ENCODE assay signal across 17 cellular contexts in genomic region chr14:75139185-75139584, GRCh38. TPM values are rescaled to one million over a fixed set of nuclear protein-coding genes. Genes with fewer than 3 reads are reported as not detected.
DNase-seq lines count a peak whose midpoint lies in the region; ATAC-seq, FAIRE-seq and TF ChIP-seq lines count a peak whose summit lies in the region.
"Had no signal": no experiment of that assay in that cellular context is flagged by ENCODE, and none has a peak within 500 bp of the region (broad histone marks: within the 10 kb centered on the region; RNA-seq: fewer than 3 reads in every experiment).

No MANE protein-coding gene starts in this region.

- no peaks in the 10 kb centered on the region for H3K9me3 ChIP-seq in left ventricle myocardium inferior (replicated peaks)
- H3K9me3 ChIP-seq: tibial artery had no signal

- H3K9me3 Mint-ChIP-seq in activated B cell treated with CpG ODN at 0.5 μM for 24 hours: no peaks in the 10 kb centered on the region
- H3K9me3 Mint-ChIP-seq in naive B cell: no peaks in the 10 kb centered on the region
- H3K9me3 Mint-ChIP-seq: nephron had no signal

- CTCF ChIA-PET in activated B cell treated with CpG ODN at 0.5 μM for 24 hours (lab: Charles Lee): interaction anchor here (0.7 to 6.6 kb wide), 7 partner anchors 38 to 376 kb away, joined by 3 to 47 read pairs (median 6); no protein-coding TSS in a partner anchor

- H3K27me3 Mint-ChIP-seq in activated B cell treated with CpG ODN at 0.5 μM for 24 hours (no peaks in the 10 kb centered on the region), naive B cell (no peaks in the 10 kb centered on the region)

- peaks cover 41% of the 10 kb centered on the region for H3K4me1 ChIP-seq in left ventricle myocardium inferior

- H3K36me3 ChIP-seq in left ventricle myocardium inferior: peaks cover 16% of the 10 kb centered on the region

- H3K4me3 Mint-ChIP-seq in activated B cell treated with CpG ODN at 0.5 μM for 24 hours: peak overlapping the region; percentile 19
- peak overlapping the region in 5 of 8 donors; percentile 5 to 69 (median 47) for H3K4me3 Mint-ChIP-seq in naive B cell
- H3K4me3 Mint-ChIP-seq: nephron had no signal

- peak overlapping the region; percentile 54 for H3K27ac ChIP-seq in left ventricle myocardium inferior (replicated peaks)
- H3K27ac ChIP-seq: tibial artery had no signal

- intact Hi-C loops in left ventricle myocardium inferior (cut with micrococcal nuclease): loop anchor here (10.0 kb wide), 1 partner anchor 346 kb away; no protein-coding TSS in a partner anchor
- intact Hi-C loops in Right ventricle myocardium superior (cut with DNase I): no loop called here
- intact Hi-C loops in activated B cell treated with CpG ODN at 0.5 μM for 24 hours (cut with micrococcal nuclease): no loop called here

- no peaks in the 10 kb centered on the region for H3K27me3 ChIP-seq in left ventricle myocardium inferior (ENCODE audit: low read depth)
- H3K27me3 ChIP-seq: tibial artery had no signal

- no peak for FAIRE-seq in RCC 7860 (lab: Jason Lieb, UNC)

- ATAC-seq in Right ventricle myocardium superior (ENCODE audit: poor library complexity) (no peak), activated B cell treated with CpG ODN at 0.5 μM for 24 hours (ENCODE audit: low read depth) (no peak), naive B cell (ENCODE audit: low read depth in 2 of 2) (no peak), GM18868 (IDR thresholded peaks at IDR 0.05; ENCODE audit: unreplicated experiment) (no peak)
- ATAC-seq: left colon had no signal

- no peak for DNase-seq in left ventricle myocardium inferior
- DNase-seq in Right ventricle myocardium superior: no peak
- DNase-seq in activated B cell treated with CpG ODN at 0.5 μM for 24 hours: no peak
- no peak for DNase-seq in naive B cell
- no peak for DNase-seq in middle frontal gyrus (ENCODE audit: extremely low spot score, low spot score)
- DNase-seq in NCI-H526 (lab: John Stamatoyannopoulos, UW): no peak
- no peak for DNase-seq in RCC 7860 (ENCODE audit: low spot score)
- DNase-seq: activated naive CD4-positive, alpha-beta T cell treated with Interleukin-2 at 50 U/mL for 16 hours; DMS153; effector CD8-positive, alpha-beta T cell; H7; left colon; right cardiac atrium; SHP77; tibial artery had no signal

- POLR2A ChIA-PET in activated B cell treated with CpG ODN at 0.5 μM for 24 hours (lab: Charles Lee): interaction anchor here (0.6 to 2.4 kb wide), 5 partner anchors 12 to 400 kb away, joined by 3 to 23 read pairs (median 3); partner anchors contain the start of gene NEK9

- TF ChIP-seq CTCF in left ventricle myocardium inferior (IDR thresholded peaks at IDR 0.05; ENCODE audit: borderline replicate concordance) (no peak), activated B cell treated with CpG ODN at 0.5 μM for 24 hours (IDR thresholded peaks at IDR 0.05) (no peak)

- no peak overlapping the region for H3K4me3 ChIP-seq in left ventricle myocardium inferior
- H3K4me3 ChIP-seq: tibial artery had no signal

- peaks cover 54% of the 10 kb centered on the region for H3K4me1 Mint-ChIP-seq in activated B cell treated with CpG ODN at 0.5 μM for 24 hours
- peaks cover 36 to 64% (median 37%) of the 10 kb centered on the region in 3 donors for H3K4me1 Mint-ChIP-seq in naive B cell

- H3K36me3 Mint-ChIP-seq in activated B cell treated with CpG ODN at 0.5 μM for 24 hours (ENCODE audit: low read depth): peaks cover 33% of the 10 kb centered on the region
- H3K36me3 Mint-ChIP-seq in naive B cell: peaks cover 8 to 13% of the 10 kb centered on the region in 2 donors

- peak overlapping the region; percentile 76 for H3K27ac Mint-ChIP-seq in activated B cell treated with CpG ODN at 0.5 μM for 24 hours
- H3K27ac Mint-ChIP-seq in naive B cell: peak overlapping the region; percentile 38 to 92 (median 66)

RNA-seq across cellular contexts. Expression of gene NEK9, which starts 12.3 kb away (rescaled TPM):
- 123 TPM for total RNA-seq in left ventricle myocardium inferior
- total RNA-seq in Right ventricle myocardium superior: 109 TPM
- total RNA-seq in activated B cell treated with CpG ODN at 0.5 μM for 24 hours: 96.1 and 97.7 TPM in 2 replicates
- 10 to 100 TPM in 5 of 6 donors, 1 to 10 TPM in 1; 9.4 to 22.7 (median 16.1) TPM for polyA plus RNA-seq in naive B cell (ENCODE audit: low read depth in 6 of 6)

RNA-seq across cellular contexts. Expression of gene TMED10, which starts 37.2 kb away (rescaled TPM):
- total RNA-seq in left ventricle myocardium inferior: 278 TPM
- 235 TPM for total RNA-seq in Right ventricle myocardium superior
- 124 and 130 TPM in 2 replicates for total RNA-seq in activated B cell treated with CpG ODN at 0.5 μM for 24 hours
- 100 to 1,000 TPM; 228 to 283 (median 252) TPM for polyA plus RNA-seq in naive B cell (ENCODE audit: low read depth in 6 of 6)
